In the genomic region with DNA sequence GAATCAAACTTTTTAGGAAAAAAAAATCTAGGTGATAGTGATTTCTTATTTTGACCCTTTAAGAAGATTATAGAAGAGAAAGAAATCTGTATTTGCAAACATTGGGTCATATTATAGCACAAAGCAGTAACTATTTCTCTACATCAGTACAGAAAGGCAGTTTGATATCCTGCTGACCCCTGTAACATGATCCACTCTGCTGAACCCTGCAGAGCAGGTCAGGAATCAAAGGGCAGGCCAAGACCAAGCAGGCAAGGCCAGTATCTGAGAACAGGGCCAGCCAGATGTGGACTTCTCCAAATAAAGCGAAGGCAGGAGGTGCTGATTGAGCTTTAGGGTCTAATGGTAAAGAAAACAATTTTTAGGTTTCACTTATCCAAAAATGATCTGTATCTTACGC, we compare ENCODE assay signal across 16 cellular contexts.
DNase-seq lines count a peak whose midpoint lies in the region; ATAC-seq and TF ChIP-seq lines count a peak whose summit lies in the region.
"Had no signal": no experiment of that assay in that cellular context is flagged by ENCODE, and none has a peak within 500 bp of the region (broad histone marks: within the 10 kb centered on the region; RNA-seq: fewer than 3 reads in every experiment).

No MANE protein-coding gene starts in this region.

- H3K9me3 ChIP-seq in H9 (ENCODE audit: control insufficient read depth, low read depth, low read length): no peaks in the 10 kb centered on the region

- H3K27me3 Mint-ChIP-seq in H9 (ENCODE audit: low read depth) (no peaks in the 10 kb centered on the region), WTC11 (ENCODE audit: low read depth) (peaks cover 2% of the 10 kb centered on the region; the same call in 1 of the 2 replicates), progenitor cell of endocrine pancreas (no peaks in the 10 kb centered on the region)
- peaks cover 3% of the 10 kb centered on the region for H3K27me3 Mint-ChIP-seq in activated T-helper 1 cell treated with anti-CD3 and anti-CD28 coated beads, Interleukin-12 subunit alpha, Interleukin-12 subunit beta, Interleukin-2, Interleukin-4 antibody, amounts not matched to agents 30 ng/mL and 10 ng/mL and 1 ng/mL, durations not matched to agents 14 hours and 24 hours and 36 hours (ENCODE audit: insufficient read depth)
- H3K27me3 Mint-ChIP-seq: B cell; CD4-positive, alpha-beta memory T cell had no signal

- H4K91ac ChIP-seq in H9 (ENCODE audit: insufficient read length, low read depth, low read length): no peak overlapping the region

- H3K56ac ChIP-seq in H9 (ENCODE audit: insufficient read length, low read depth, low read length): no peak overlapping the region

- H3K27me3 ChIP-seq in H9 (ENCODE audit: insufficient read depth, low read length) (no peaks in the 10 kb centered on the region), dorsolateral prefrontal cortex (no peaks in the 10 kb centered on the region)

- H2BK15ac ChIP-seq in H9 (ENCODE audit: low read depth, low read length): no peak overlapping the region

- no peak overlapping the region for H3K27ac ChIP-seq in H9 (ENCODE audit: insufficient read length, low read depth, low read length)
- H3K27ac ChIP-seq in dorsolateral prefrontal cortex: peak overlapping the region in 1 of 59 donors; percentile 20

- H3K36me3 Mint-ChIP-seq in H9 (ENCODE audit: insufficient read depth in 1 of 3, low read depth in 3 of 3) (no peaks in the 10 kb centered on the region; a peak in 1 of 7 replicates), WTC11 (no peaks in the 10 kb centered on the region), progenitor cell of endocrine pancreas (ENCODE audit: insufficient read depth) (no peaks in the 10 kb centered on the region)
- no peaks in the 10 kb centered on the region for H3K36me3 Mint-ChIP-seq in activated T-helper 1 cell treated with anti-CD3 and anti-CD28 coated beads, Interleukin-12 subunit alpha, Interleukin-12 subunit beta, Interleukin-2, Interleukin-4 antibody, amounts not matched to agents 30 ng/mL and 10 ng/mL and 1 ng/mL, durations not matched to agents 14 hours and 24 hours and 36 hours (ENCODE audit: low read depth)
- H3K36me3 Mint-ChIP-seq: CD4-positive, alpha-beta memory T cell had no signal

- WGBS in H9 (ENCODE audit: extremely low coverage, insufficient read length, low lambda C conversion rate): no CpG with 5 or more reads among the region's 2 CpGs

- no peak overlapping the region for H2BK12ac ChIP-seq in H9 (ENCODE audit: insufficient read length, low read depth, low read length)

- H3K4me3 Mint-ChIP-seq in H9 (peak overlapping the region in 1 of 2 experiments; percentile 12; a peak in 1 of 5 replicates), WTC11 (peak overlapping the region; percentile 27), progenitor cell of endocrine pancreas (ENCODE audit: low read depth) (no peak overlapping the region)
- H3K4me3 Mint-ChIP-seq in activated T-helper 1 cell treated with anti-CD3 and anti-CD28 coated beads, Interleukin-12 subunit alpha, Interleukin-12 subunit beta, Interleukin-2, Interleukin-4 antibody, amounts not matched to agents 30 ng/mL and 10 ng/mL and 1 ng/mL, durations not matched to agents 14 hours and 24 hours and 36 hours: no peak overlapping the region
- H3K4me3 Mint-ChIP-seq: B cell; CD4-positive, alpha-beta memory T cell had no signal

- DNase-seq in H9 (peak; percentile 58), WTC11 (ENCODE audit: low spot score) (peak; percentile 27), left lobe of liver (ENCODE audit: low spot score) (peak; percentile 78), progenitor cell of endocrine pancreas (ENCODE audit: low spot score, unreplicated experiment) (peak; percentile 9), dorsolateral prefrontal cortex (no peak)
- no peak for DNase-seq in activated T-helper 1 cell treated with anti-CD3 and anti-CD28 coated beads, Interleukin-12 subunit alpha, Interleukin-12 subunit beta, Interleukin-2, Interleukin-4 antibody, amounts not matched to agents 30 ng/mL and 10 ng/mL and 1 ng/mL, durations not matched to agents 14 hours and 24 hours and 36 hours (ENCODE audit: low spot score)
- no peak for DNase-seq in stimulated activated naive CD8-positive, alpha-beta T cell treated with anti-CD3 and anti-CD28 coated beads, Interleukin-15, Interleukin-2, amounts not matched to agents 100 U/mL and 50 U/mL, for 24 hours
- DNase-seq: ACHN; CD4-positive, alpha-beta memory T cell; NCI-H1436 treated with DMSO at 0.1 percent for 48 hours; NCI-H2107; NCI-H345; NCI-H526 treated with DMSO at 0.1 percent for 48 hours; PC-3 had no signal

- H3K27ac Mint-ChIP-seq in H9: peak overlapping the region in 1 of 3 experiments; percentile 24; a peak in 1 of 7 replicates
- no peak overlapping the region for H3K27ac Mint-ChIP-seq in WTC11
- peak overlapping the region; percentile 85 for H3K27ac Mint-ChIP-seq in progenitor cell of endocrine pancreas
- no peak overlapping the region for H3K27ac Mint-ChIP-seq in activated T-helper 1 cell treated with anti-CD3 and anti-CD28 coated beads, Interleukin-12 subunit alpha, Interleukin-12 subunit beta, Interleukin-2, Interleukin-4 antibody, amounts not matched to agents 30 ng/mL and 10 ng/mL and 1 ng/mL, durations not matched to agents 14 hours and 24 hours and 36 hours
- H3K27ac Mint-ChIP-seq: B cell; CD4-positive, alpha-beta memory T cell had no signal

- no peak overlapping the region for H3K4ac ChIP-seq in H9 (ENCODE audit: low read depth, low read length)

- H3K18ac ChIP-seq in H9 (ENCODE audit: insufficient read length, low read depth, low read length): no peak overlapping the region

- no peaks in the 10 kb centered on the region for H4K20me1 ChIP-seq in H9 (ENCODE audit: control insufficient read depth, insufficient read depth, insufficient read length)

- H3K4me3 ChIP-seq in dorsolateral prefrontal cortex: no peak overlapping the region
- H3K4me3 ChIP-seq: K562 had no signal

- ATAC-seq in WTC11 (peak; percentile 94), left lobe of liver (peak; percentile 98)
- ATAC-seq in stimulated activated naive CD8-positive, alpha-beta T cell treated with anti-CD3 and anti-CD28 coated beads, Interleukin-15, Interleukin-2, amounts not matched to agents 100 U/mL and 50 U/mL, for 24 hours: no peak
- ATAC-seq: K562, PC-3 had no signal

- H3T11ph ChIP-seq in H9 (ENCODE audit: low read length): no peak overlapping the region

- no peak overlapping the region for H4K8ac ChIP-seq in H9 (replicated peaks; ENCODE audit: insufficient read length, low read depth, low read length)

- H3K79me1 ChIP-seq in H9 (ENCODE audit: insufficient read depth, low read depth, low read length, poor library complexity, severe bottlenecking): peaks cover 2% of the 10 kb centered on the region

- no peak overlapping the region for H2BK20ac ChIP-seq in H9 (ENCODE audit: low read depth, low read length, poor library complexity, severe bottlenecking)

- intact Hi-C loops in dorsolateral prefrontal cortex (cut with DNase I): no loop called here
- intact Hi-C loops in activated T-helper 1 cell treated with anti-CD3 and anti-CD28 coated beads, Interleukin-12 subunit alpha, Interleukin-12 subunit beta, Interleukin-2, Interleukin-4 antibody, amounts not matched to agents 30 ng/mL and 10 ng/mL and 1 ng/mL, durations not matched to agents 14 hours and 24 hours and 36 hours (cut with micrococcal nuclease): no loop called here

- H2BK5ac ChIP-seq in H9 (ENCODE audit: insufficient read length, low read length): no peak overlapping the region

- TF ChIP-seq CTCF in H9 (conservative IDR thresholded peaks at IDR 0.05) (no peak), WTC11 (IDR thresholded peaks at IDR 0.05) (no peak), progenitor cell of endocrine pancreas (IDR thresholded peaks at IDR 0.05; ENCODE audit: unreplicated experiment) (no peak), dorsolateral prefrontal cortex (IDR thresholded peaks at IDR 0.05 in 54 of 56, conservative IDR thresholded peaks at IDR 0.05 in 2 of 56; ENCODE audit: low read depth in 1 of 56, partially characterized antibody in 56 of 56) (no peak)

- H3K4me1 ChIP-seq in H9 (ENCODE audit: insufficient read depth, low read length): peaks cover 13% of the 10 kb centered on the region; the same call in 1 of the 2 replicates

- POLR2A ChIA-PET in WTC11 (lab: Charles Lee): no interaction called here

- H3K4me1 Mint-ChIP-seq in H9: peaks cover 35 to 49% of the 10 kb centered on the region in 2 experiments
- H3K4me1 Mint-ChIP-seq in WTC11: peaks cover 39% of the 10 kb centered on the region
- peaks cover 54% of the 10 kb centered on the region for H3K4me1 Mint-ChIP-seq in progenitor cell of endocrine pancreas (ENCODE audit: low read depth)
- no peaks in the 10 kb centered on the region for H3K4me1 Mint-ChIP-seq in activated T-helper 1 cell treated with anti-CD3 and anti-CD28 coated beads, Interleukin-12 subunit alpha, Interleukin-12 subunit beta, Interleukin-2, Interleukin-4 antibody, amounts not matched to agents 30 ng/mL and 10 ng/mL and 1 ng/mL, durations not matched to agents 14 hours and 24 hours and 36 hours (ENCODE audit: low read depth)
- H3K4me1 Mint-ChIP-seq: CD4-positive, alpha-beta memory T cell had no signal

- no peak overlapping the region for H3K23ac ChIP-seq in H9 (ENCODE audit: insufficient read length, low read depth, low read length)

- H3K23me2 ChIP-seq in H9 (ENCODE audit: insufficient read length, low read depth, low read length, poor library complexity, severe bottlenecking): no peaks in the 10 kb centered on the region

- no peak overlapping the region for H2AK5ac ChIP-seq in H9 (ENCODE audit: insufficient read length, low read length)

- H2AFZ ChIP-seq in H9 (ENCODE audit: low read length): no peak overlapping the region

- H3K79me2 ChIP-seq in H9 (ENCODE audit: insufficient read depth, low read length): no peaks in the 10 kb centered on the region

- no peak overlapping the region for H3K14ac ChIP-seq in H9 (ENCODE audit: insufficient read depth, low read length)

- CTCF ChIA-PET in WTC11 (lab: Charles Lee): no interaction called here

- H2BK120ac ChIP-seq in H9 (ENCODE audit: low read depth, low read length, poor library complexity, severe bottlenecking): no peak overlapping the region

- H3K9me3 Mint-ChIP-seq in H9 (no peaks in the 10 kb centered on the region), WTC11 (no peaks in the 10 kb centered on the region), progenitor cell of endocrine pancreas (ENCODE audit: low read depth) (no peaks in the 10 kb centered on the region)
- no peaks in the 10 kb centered on the region for H3K9me3 Mint-ChIP-seq in activated T-helper 1 cell treated with anti-CD3 and anti-CD28 coated beads, Interleukin-12 subunit alpha, Interleukin-12 subunit beta, Interleukin-2, Interleukin-4 antibody, amounts not matched to agents 30 ng/mL and 10 ng/mL and 1 ng/mL, durations not matched to agents 14 hours and 24 hours and 36 hours
- H3K9me3 Mint-ChIP-seq: CD4-positive, alpha-beta memory T cell had no signal

- no peak overlapping the region for H3K4me2 ChIP-seq in H9 (ENCODE audit: insufficient read depth, insufficient read length, low read length)

- H4K5ac ChIP-seq in H9 (ENCODE audit: insufficient read length, low read depth, low read length): no peak overlapping the region

- no peak overlapping the region for H3K9ac ChIP-seq in H9 (ENCODE audit: extremely low read depth, insufficient read length, low read length)

Comparison
In these comparisons a context has a peak if more than half of its experiments do, and no peak if none do; other contexts are left out.
1. DNase-seq: peak in H9 (single experiment), WTC11 (single experiment), left lobe of liver (single experiment) and progenitor cell of endocrine pancreas (single experiment); none in dorsolateral prefrontal cortex (0 of 10), activated T-helper 1 cell treated with anti-CD3 and anti-CD28 coated beads, Interleukin-12 subunit alpha, Interleukin-12 subunit beta, Interleukin-2, Interleukin-4 antibody, amounts not matched to agents 30 ng/mL and 10 ng/mL and 1 ng/mL, durations not matched to agents 14 hours and 24 hours and 36 hours (single experiment) and stimulated activated naive CD8-positive, alpha-beta T cell treated with anti-CD3 and anti-CD28 coated beads, Interleukin-15, Interleukin-2, amounts not matched to agents 100 U/mL and 50 U/mL, for 24 hours (single experiment).